11 cellular contexts compared by ENCODE assay signal in genomic region chr5:158119852-158120708, GRCh38.
DNase-seq lines count a peak whose midpoint lies in the region; ATAC-seq and TF ChIP-seq lines count a peak whose summit lies in the region.
"Had no signal": no experiment of that assay in that cellular context is flagged by ENCODE, and none has a peak within 500 bp of the region (broad histone marks: within the 10 kb centered on the region; RNA-seq: fewer than 3 reads in every experiment).

No MANE protein-coding gene starts in this region.

- no peaks in the 10 kb centered on the region for H3K9me3 ChIP-seq in tibial artery
- H3K9me3 ChIP-seq: right atrium auricular region had no signal

- ATAC-seq in HG03108 (IDR thresholded peaks at IDR 0.05; ENCODE audit: unreplicated experiment): no peak
- ATAC-seq in GM18498 (IDR thresholded peaks at IDR 0.05; ENCODE audit: unreplicated experiment): no peak

- H3K4me3 ChIP-seq in skeletal muscle cell (ENCODE audit: low read depth, low read length) (no peak overlapping the region), tibial artery (no peak overlapping the region)
- H3K4me3 ChIP-seq: right atrium auricular region had no signal

- H3K27ac ChIP-seq in epithelial cell of prostate: peak overlapping the region; percentile 36
- no peak overlapping the region for H3K27ac ChIP-seq in tibial artery
- H3K27ac ChIP-seq: right atrium auricular region had no signal

- intact Hi-C loops in tibial artery (cut with DNase I; ENCODE audit: low total_unique reads): no loop called here

- DNase-seq in EL (peak; percentile 86), NCI-H2227 treated with DMSO at 0.1 percent for 48 hours (lab: John Stamatoyannopoulos, UW) (peak; percentile 17), epithelial cell of prostate (ENCODE audit: low read depth, low spot score) (peak; percentile 41), skeletal muscle cell (ENCODE audit: low read depth) (peak; percentile 75), tibial artery (no peak), cerebellar nuclear complex (lab: John Stamatoyannopoulos, UW) (no peak)
- DNase-seq: activated naive CD4-positive, alpha-beta T cell treated with anti-CD3 and anti-CD28 coated beads, Interleukin-2, amount 50 U/mL, for 16 hours; SIG-M5 had no signal

- no peaks in the 10 kb centered on the region for H3K36me3 ChIP-seq in tibial artery
- H3K36me3 ChIP-seq: right atrium auricular region had no signal

- H3K27me3 ChIP-seq in tibial artery: no peaks in the 10 kb centered on the region
- H3K27me3 ChIP-seq: right atrium auricular region had no signal

- no peak for TF ChIP-seq CTCF in tibial artery (IDR thresholded peaks at IDR 0.05)

- H3K4me1 ChIP-seq in tibial artery: no peaks in the 10 kb centered on the region
- H3K4me1 ChIP-seq: right atrium auricular region had no signal

Comparison
In these comparisons a context has a peak if more than half of its experiments do, and no peak if none do; other contexts are left out.
1. DNase-seq: peak in EL (single experiment), NCI-H2227 treated with DMSO at 0.1 percent for 48 hours (single experiment), epithelial cell of prostate (single experiment) and skeletal muscle cell (single experiment); none in tibial artery (0 of 2) and cerebellar nuclear complex (0 of 2).